ENCODE assay signal across 2 cellular contexts in the genomic region with DNA sequence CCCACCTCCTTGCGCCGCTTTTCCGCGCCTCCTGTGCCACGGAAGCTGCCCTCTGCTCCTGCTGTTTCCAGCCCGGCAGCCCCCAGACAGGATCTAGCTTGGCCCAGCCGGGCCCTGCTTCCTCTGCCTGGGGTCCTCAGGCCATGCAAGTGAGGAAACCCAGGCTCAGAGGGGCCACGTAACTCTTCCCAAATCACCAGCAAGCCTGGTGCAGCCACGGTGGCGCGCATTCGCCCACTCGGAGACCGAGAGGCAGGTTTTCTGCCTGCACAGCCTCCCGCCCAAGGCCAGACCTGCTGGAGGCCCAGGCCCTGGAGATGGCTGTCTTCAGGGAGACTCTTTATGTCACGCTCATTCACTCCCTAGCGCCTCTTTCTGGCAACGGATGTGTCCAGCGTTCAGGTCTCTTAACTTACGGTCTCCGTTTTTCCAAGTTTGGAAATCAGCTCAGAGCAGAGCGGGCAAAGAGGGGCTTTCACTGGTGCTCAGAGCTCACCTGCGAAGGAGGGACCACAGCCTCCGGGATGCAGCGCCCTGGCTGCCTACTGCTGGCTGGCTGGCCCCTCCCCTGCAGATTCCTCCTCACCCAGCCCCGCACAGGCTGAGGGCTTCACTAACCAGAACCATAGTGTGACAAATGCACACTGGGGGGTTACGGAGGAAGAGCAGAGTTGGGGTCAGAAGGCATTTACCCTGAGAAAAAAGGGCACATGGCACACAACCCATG.
TF ChIP-seq lines count a peak whose summit lies in the region.

No MANE protein-coding gene starts in this region.

TF ChIP-seq in IMR-90, 13 proteins besides CTCF, POLR2A, EP300 and RAD21:
- TF ChIP-seq RCOR1 (IDR thresholded peaks at IDR 0.05; ENCODE audit: insufficient replicate concordance, low read length) (no peak), CEBPB (IDR thresholded peaks at IDR 0.05; ENCODE audit: low read depth, low read length) (no peak), MAFK (IDR thresholded peaks at IDR 0.05; ENCODE audit: low read depth, low read length) (no peak), MAZ (IDR thresholded peaks at IDR 0.05; ENCODE audit: borderline replicate concordance, low read depth, low read length) (no peak)

TF ChIP-seq in GM12891, 5 proteins besides CTCF, POLR2A, EP300 and RAD21:
- no peak for TF ChIP-seq POLR2AphosphoS5 (IDR thresholded peaks at IDR 0.05; ENCODE audit: low read depth, low read length)
- TF ChIP-seq PAX5 (IDR thresholded peaks at IDR 0.05; ENCODE audit: insufficient read depth, low read length, severe bottlenecking) = no peak
- no peak for TF ChIP-seq SPI1 (IDR thresholded peaks at IDR 0.05; ENCODE audit: low read depth, low read length)
- TF ChIP-seq TAF1 (IDR thresholded peaks at IDR 0.05; ENCODE audit: low read depth, low read length) = no peak
- TF ChIP-seq POU2F2 (IDR thresholded peaks at IDR 0.05; ENCODE audit: low read depth, low read length) = no peak
TF ChIP-seq in GM12891: peak in this region for 0.
